10 cellular contexts compared by ENCODE assay signal in genomic region chr12:6635375-6635855, GRCh38. TPM values are rescaled to one million over a fixed set of nuclear protein-coding genes. Genes with fewer than 3 reads are reported as not detected.
DNase-seq lines count a peak whose midpoint lies in the region; ATAC-seq lines count a peak whose summit lies in the region.
"Had no signal": no experiment of that assay in that cellular context is flagged by ENCODE, and none has a peak within 500 bp of the region (broad histone marks: within the 10 kb centered on the region; RNA-seq: fewer than 3 reads in every experiment).

No MANE protein-coding gene starts in this region.

- H3K36me3 ChIP-seq in aorta (ENCODE audit: control insufficient read depth in 1 of 2, insufficient read depth in 2 of 2, low read length in 1 of 2) = no peaks in the 10 kb centered on the region

- peaks cover 0 to 5% of the 10 kb centered on the region in 2 donors for H3K36me3 Mint-ChIP-seq in activated naive CD4-positive, alpha-beta T cell treated with anti-CD3 and anti-CD28 coated beads, Interleukin-2, amount 50 U/mL, for 72 hours

- 61 to 70% methylated on average over 5 of the region's 5 CpGs for WGBS in aorta, 2 donors

- DNase-seq in NCI-H146 (lab: John Stamatoyannopoulos, UW) (peak; percentile 28), aorta (no peak), middle frontal gyrus (ENCODE audit: extremely low spot score, low spot score) (no peak), dedifferentiated amniotic fluid mesenchymal stem cell (ENCODE audit: extremely low spot score) (no peak)
- no peak for DNase-seq in activated naive CD4-positive, alpha-beta T cell treated with anti-CD3 and anti-CD28 coated beads, Interleukin-2, amount 50 U/mL, for 72 hours (ENCODE audit: low spot score in 2 of 2)
- DNase-seq: IMR-90 had no signal

- peak; percentile 48 for ATAC-seq in GM19351 (IDR thresholded peaks at IDR 0.05; ENCODE audit: unreplicated experiment)
- ATAC-seq in activated naive CD4-positive, alpha-beta T cell treated with anti-CD3 and anti-CD28 coated beads, Interleukin-2, amount 50 U/mL, for 72 hours = peak; percentile 67 to 85
- no peak for ATAC-seq in GM21526 (IDR thresholded peaks at IDR 0.05; ENCODE audit: low FRiP score, unreplicated experiment)
- ATAC-seq in aorta (ENCODE audit: low FRiP score) = no peak

- H3K27ac Mint-ChIP-seq in activated naive CD4-positive, alpha-beta T cell treated with anti-CD3 and anti-CD28 coated beads, Interleukin-2, amount 50 U/mL, for 72 hours = peak overlapping the region in 1 of 2 donors; percentile 24

- H3K4me1 ChIP-seq in aorta (ENCODE audit: control insufficient read depth in 1 of 2, insufficient read depth in 2 of 2, low read length in 2 of 2) = no peaks in the 10 kb centered on the region

- intact Hi-C loops in aorta (cut with DNase I) = no loop called here

- no peaks in the 10 kb centered on the region for H3K9me3 ChIP-seq in aorta (ENCODE audit: control insufficient read depth, low read length)

- H3K27ac ChIP-seq in skin epidermis (peak overlapping the region; percentile 13 to 89 (median 81)), aorta (ENCODE audit: low read depth in 1 of 2, low read length in 2 of 2) (no peak overlapping the region)

- H3K4me3 ChIP-seq in skin epidermis = peak overlapping the region in 6 of 7 experiments; percentile 18 to 38 (median 24)
- no peak overlapping the region for H3K4me3 ChIP-seq in aorta (ENCODE audit: low read length in 2 of 2)

- H3K27me3 ChIP-seq in aorta (ENCODE audit: control insufficient read depth in 1 of 2, insufficient read depth in 2 of 2, low read length in 1 of 2) = no peaks in the 10 kb centered on the region

- H3K9me3 Mint-ChIP-seq in activated naive CD4-positive, alpha-beta T cell treated with anti-CD3 and anti-CD28 coated beads, Interleukin-2, amount 50 U/mL, for 72 hours = no peaks in the 10 kb centered on the region

RNA-seq across cellular contexts. Expression of gene LPAR5, which starts 0.3 kb away (rescaled TPM):
- total RNA-seq in activated naive CD4-positive, alpha-beta T cell treated with anti-CD3 and anti-CD28 coated beads, Interleukin-2, amount 50 U/mL, for 72 hours = 1 to 10 TPM; 2.8 to 5.1 TPM
- 1 to 10 TPM; 2.5 to 3.7 TPM for total RNA-seq in aorta
- under 1 TPM; 0.51 to 0.88 TPM for polyA plus RNA-seq in aorta
- total RNA-seq: fibroblast of villous mesenchyme, IMR-90 had no signal
- polyA plus RNA-seq: IMR-90 had no signal

RNA-seq across cellular contexts. Expression of gene ACRBP, which starts 11.8 kb away (rescaled TPM):
- total RNA-seq in activated naive CD4-positive, alpha-beta T cell treated with anti-CD3 and anti-CD28 coated beads, Interleukin-2, amount 50 U/mL, for 72 hours = 1 to 10 TPM; 2.1 to 2.8 TPM
- 1 to 10 TPM; 1.8 to 5.2 TPM for total RNA-seq in aorta
- polyA plus RNA-seq in aorta = under 1 TPM in 1 of 2 donors, not detected in 1; 0.25 TPM
- total RNA-seq: fibroblast of villous mesenchyme, IMR-90 had no signal

RNA-seq across cellular contexts. Expression of gene ING4, which starts 27.5 kb away (rescaled TPM):
- 10 to 100 TPM; 18.1 to 24.3 TPM for total RNA-seq in activated naive CD4-positive, alpha-beta T cell treated with anti-CD3 and anti-CD28 coated beads, Interleukin-2, amount 50 U/mL, for 72 hours
- 10 to 100 TPM; 19.7 to 43.3 TPM for total RNA-seq in aorta
- polyA plus RNA-seq in aorta = 10 to 100 TPM; 45.3 to 63.7 TPM

RNA-seq across cellular contexts. Expression of gene CHD4, which starts 28.2 kb away (rescaled TPM):
- 100 to 1,000 TPM; 288 to 307 TPM for total RNA-seq in activated naive CD4-positive, alpha-beta T cell treated with anti-CD3 and anti-CD28 coated beads, Interleukin-2, amount 50 U/mL, for 72 hours
- total RNA-seq in aorta = 100 to 1,000 TPM; 174 to 195 TPM
- polyA plus RNA-seq in aorta = 100 to 1,000 TPM in 1 of 2 donors, 10 to 100 TPM in 1; 73.1 to 110 TPM

RNA-seq across cellular contexts. Expression of gene ZNF384, which starts 53.8 kb away (rescaled TPM):
- total RNA-seq in activated naive CD4-positive, alpha-beta T cell treated with anti-CD3 and anti-CD28 coated beads, Interleukin-2, amount 50 U/mL, for 72 hours = 10 to 100 TPM; 77.1 to 92.6 TPM
- 10 to 100 TPM; 54.4 to 66.7 TPM for total RNA-seq in aorta
- polyA plus RNA-seq in aorta = 10 to 100 TPM; 23.2 to 49.3 TPM

Comparison
In these comparisons a context has a peak if more than half of its experiments do, and no peak if none do; other contexts are left out.
1. ATAC-seq: peak in GM19351 (single experiment) and activated naive CD4-positive, alpha-beta T cell treated with anti-CD3 and anti-CD28 coated beads, Interleukin-2, amount 50 U/mL, for 72 hours (2 of 2); none in GM21526 (single experiment) and aorta (single experiment).
2. H3K27ac ChIP-seq: peak in skin epidermis (21 of 21); none in aorta (0 of 2).
3. H3K4me3 ChIP-seq: peak in skin epidermis (6 of 7); none in aorta (0 of 2).